15 cellular contexts compared by ENCODE assay signal in genomic region chr3:86815880-86816279, GRCh38.
DNase-seq lines count a peak whose midpoint lies in the region; ATAC-seq and TF ChIP-seq lines count a peak whose summit lies in the region.
"Had no signal": no experiment of that assay in that cellular context is flagged by ENCODE, and none has a peak within 500 bp of the region (broad histone marks: within the 10 kb centered on the region; RNA-seq: fewer than 3 reads in every experiment).

No MANE protein-coding gene starts in this region.

- H3K27me3 ChIP-seq in GM23248 (replicated peaks; ENCODE audit: insufficient read depth) (no peaks in the 10 kb centered on the region), endodermal cell (ENCODE audit: control insufficient read depth, insufficient read depth, low read length, poor library complexity, severe bottlenecking) (no peaks in the 10 kb centered on the region), smooth muscle cell (ENCODE audit: low read depth) (no peaks in the 10 kb centered on the region)
- H3K27me3 ChIP-seq: BLaER1 treated with 17β-estradiol and CSF1 and Interleukin-3, amounts not matched to agents 10 nM and 100 nM had no signal

- H3K4me1 Mint-ChIP-seq in endodermal cell: peaks cover 5% of the 10 kb centered on the region

- no peak for TF ChIP-seq CTCF in endodermal cell (conservative IDR thresholded peaks at IDR 0.05)
- TF ChIP-seq CTCF in smooth muscle cell (IDR thresholded peaks at IDR 0.05; ENCODE audit: borderline replicate concordance, insufficient read depth, poor library complexity, severe bottlenecking): no peak

- ATAC-seq in GM21526 (IDR thresholded peaks at IDR 0.05; ENCODE audit: low FRiP score, unreplicated experiment): no peak

- no peaks in the 10 kb centered on the region for H3K36me3 ChIP-seq in GM23248 (ENCODE audit: low read depth)
- no peaks in the 10 kb centered on the region for H3K36me3 ChIP-seq in endodermal cell (ENCODE audit: control insufficient read depth, insufficient read depth, low read length)
- no peaks in the 10 kb centered on the region for H3K36me3 ChIP-seq in smooth muscle cell (ENCODE audit: low read depth)
- H3K36me3 ChIP-seq: BLaER1 treated with 17β-estradiol and CSF1 and Interleukin-3, amounts not matched to agents 10 nM and 100 nM; HAP-1 had no signal

- H3K4me2 ChIP-seq in GM23248 (ENCODE audit: unreplicated experiment): peak overlapping the region; percentile 1
- peak overlapping the region; percentile 4 for H3K4me2 ChIP-seq in smooth muscle cell
- H3K4me2 ChIP-seq: BLaER1 treated with 17β-estradiol and CSF1 and Interleukin-3, amounts not matched to agents 10 nM and 100 nM had no signal

- H3K9me3 ChIP-seq in GM23248 (ENCODE audit: low read depth) (no peaks in the 10 kb centered on the region), endodermal cell (ENCODE audit: control insufficient read depth, low read length) (no peaks in the 10 kb centered on the region), smooth muscle cell (replicated peaks; ENCODE audit: low read depth) (no peaks in the 10 kb centered on the region)
- H3K9me3 ChIP-seq: BLaER1 treated with 17β-estradiol and CSF1 and Interleukin-3, amounts not matched to agents 10 nM and 100 nM; HAP-1 had no signal

- peaks cover 8% of the 10 kb centered on the region for H3F3A ChIP-seq in GM23248 (ENCODE audit: insufficient read depth)
- H3F3A ChIP-seq in smooth muscle cell (ENCODE audit: low read depth): no peaks in the 10 kb centered on the region

- H3K9me3 Mint-ChIP-seq in endodermal cell: peaks cover 3% of the 10 kb centered on the region

- H3K4me1 ChIP-seq in GM23248 (ENCODE audit: insufficient read depth) (peaks cover 23% of the 10 kb centered on the region), endodermal cell (ENCODE audit: control insufficient read depth, insufficient read depth, low read length) (no peaks in the 10 kb centered on the region), smooth muscle cell (ENCODE audit: low read depth) (peaks cover 3% of the 10 kb centered on the region)
- H3K4me1 ChIP-seq: BLaER1 treated with 17β-estradiol and CSF1 and Interleukin-3, amounts not matched to agents 10 nM and 100 nM had no signal

- DNase-seq in GM23248: peak; percentile 34
- DNase-seq in NCI-H2227 (lab: John Stamatoyannopoulos, UW; ENCODE audit: unreplicated experiment): peak; percentile 40
- DNase-seq in endodermal cell: no peak
- DNase-seq in smooth muscle cell (lab: John Stamatoyannopoulos, UW; ENCODE audit: unreplicated experiment): no peak
- no peak for DNase-seq in effector CD8-positive, alpha-beta T cell (lab: John Stamatoyannopoulos, UW)
- no peak for DNase-seq in activated CD4-positive, alpha-beta T cell treated with anti-CD3 and anti-CD28 coated beads for 48 hours
- DNase-seq in NCI-H2107 (lab: John Stamatoyannopoulos, UW): no peak
- DNase-seq: DMS 273 treated with DMSO at 0.1 percent for 48 hours; NCI-H1436; NCI-H2029 treated with DMSO at 0.1 percent for 48 hours; NCI-H526; NK-92 treated with Interleukin-12 subunit alpha and Interleukin-12 subunit beta, amount 100 ng/mL, for 24 hours had no signal

- H3K9me2 ChIP-seq in GM23248 (ENCODE audit: insufficient read depth): no peaks in the 10 kb centered on the region

- in situ Hi-C loops in GM23248 (cut with MboI): no loop called here

- H3K79me2 ChIP-seq in GM23248 (ENCODE audit: insufficient read depth) (no peaks in the 10 kb centered on the region), smooth muscle cell (ENCODE audit: low read depth) (no peaks in the 10 kb centered on the region)

- H2AFZ ChIP-seq in GM23248: no peak overlapping the region
- no peak overlapping the region for H2AFZ ChIP-seq in smooth muscle cell (ENCODE audit: low read depth)

- no peaks in the 10 kb centered on the region for H4K20me1 ChIP-seq in GM23248 (ENCODE audit: insufficient read depth)
- no peaks in the 10 kb centered on the region for H4K20me1 ChIP-seq in smooth muscle cell (ENCODE audit: low read depth)
- H4K20me1 ChIP-seq: BLaER1 treated with 17β-estradiol and CSF1 and Interleukin-3, amounts not matched to agents 10 nM and 100 nM had no signal

- 0 out of 2 replicates have a peak overlapping the region, but pooled peaks have one; percentile 4 for H3K4me3 ChIP-seq in GM23248
- no peak overlapping the region for H3K4me3 ChIP-seq in endodermal cell (ENCODE audit: low read length)
- no peak overlapping the region for H3K4me3 ChIP-seq in smooth muscle cell
- H3K4me3 ChIP-seq: BLaER1 treated with 17β-estradiol and CSF1 and Interleukin-3, amounts not matched to agents 10 nM and 100 nM; HAP-1 had no signal

- H3K27me3 Mint-ChIP-seq in endodermal cell (ENCODE audit: insufficient read depth): no peaks in the 10 kb centered on the region

- no peak overlapping the region for H3K27ac Mint-ChIP-seq in endodermal cell

- no peak overlapping the region for H3K4me3 Mint-ChIP-seq in endodermal cell

- no peaks in the 10 kb centered on the region for H3K36me3 Mint-ChIP-seq in endodermal cell (ENCODE audit: low read depth)

- H3K27ac ChIP-seq in GM23248 (peak overlapping the region; percentile 12; the same call in 1 of the 2 replicates), endodermal cell (ENCODE audit: low read depth, low read length) (peak overlapping the region; percentile 0), smooth muscle cell (ENCODE audit: low read depth) (no peak overlapping the region)
- H3K27ac ChIP-seq: BLaER1 treated with 17β-estradiol and CSF1 and Interleukin-3, amounts not matched to agents 10 nM and 100 nM had no signal

- H3K9ac ChIP-seq in GM23248 (no peak overlapping the region), endodermal cell (ENCODE audit: extremely low read depth, low read length, poor library complexity, severe bottlenecking) (no peak overlapping the region), smooth muscle cell (ENCODE audit: low read depth) (no peak overlapping the region)
- H3K9ac ChIP-seq: BLaER1 treated with 17β-estradiol and CSF1 and Interleukin-3, amounts not matched to agents 10 nM and 100 nM had no signal

Comparison
In these comparisons a context has a peak if more than half of its experiments do, and no peak if none do; other contexts are left out.
1. DNase-seq: peak in GM23248 (single experiment) and NCI-H2227 (single experiment); none in endodermal cell (single experiment), smooth muscle cell (single experiment), effector CD8-positive, alpha-beta T cell (single experiment), activated CD4-positive, alpha-beta T cell treated with anti-CD3 and anti-CD28 coated beads for 48 hours (single experiment) and NCI-H2107 (single experiment).